27 cellular contexts compared by ENCODE assay signal in genomic region chr9:114077162-114077837, GRCh38. TPM values are rescaled to one million over a fixed set of nuclear protein-coding genes. Genes with fewer than 3 reads are reported as not detected.
"Had no signal": no experiment of that assay in that cellular context is flagged by ENCODE, and none has a peak within 500 bp of the region (broad histone marks: within the 10 kb centered on the region; RNA-seq: fewer than 3 reads in every experiment).

No MANE protein-coding gene starts in this region.

- H3K4me3 ChIP-seq: adrenal gland, ascending aorta, breast epithelium, colonic mucosa, esophagus squamous epithelium, gastrocnemius medialis, sigmoid colon, smooth muscle cell, thoracic aorta, upper lobe of left lung had no signal

- H3K4me1 Mint-ChIP-seq: activated CD4-positive, alpha-beta T cell treated with anti-CD3 and anti-CD28 coated beads, Interleukin-2, amount 10 ng/mL, durations not matched to agents 7 days and 5 days; central memory CD8-positive, alpha-beta T cell; memory B cell had no signal

- ATAC-seq: gastrocnemius medialis had no signal

- H3K4me3 Mint-ChIP-seq: activated CD4-positive, alpha-beta T cell treated with anti-CD3 and anti-CD28 coated beads, Interleukin-2, amount 10 ng/mL, durations not matched to agents 7 days and 5 days; activated naive CD8-positive, alpha-beta T cell; central memory CD8-positive, alpha-beta T cell; endodermal cell; memory B cell; nephron progenitor cell had no signal

- H3K27ac Mint-ChIP-seq: activated CD4-positive, alpha-beta T cell treated with anti-CD3 and anti-CD28 coated beads, Interleukin-2, amount 10 ng/mL, durations not matched to agents 7 days and 5 days; activated naive CD8-positive, alpha-beta T cell; endodermal cell; memory B cell; nephron progenitor cell had no signal

- H3K9me3 ChIP-seq: adrenal gland, ascending aorta, breast epithelium, colonic mucosa, esophagus squamous epithelium, gastrocnemius medialis, sigmoid colon, thoracic aorta, upper lobe of left lung had no signal

- H3K4me1 ChIP-seq: adrenal gland, ascending aorta, breast epithelium, gastrocnemius medialis had no signal

- H3K27ac ChIP-seq: adrenal gland, ascending aorta, breast epithelium, colonic mucosa, esophagus squamous epithelium, gastrocnemius medialis, sigmoid colon, thoracic aorta, upper lobe of left lung, WERI-Rb-1 had no signal

- H3K27me3 ChIP-seq: ascending aorta, breast epithelium, colonic mucosa, sigmoid colon, upper lobe of left lung had no signal

- DNase-seq: activated CD4-positive, alpha-beta T cell treated with anti-CD3 and anti-CD28 coated beads, Interleukin-2, amount 10 ng/mL, durations not matched to agents 7 days and 5 days; activated CD4-positive, CD25-positive, alpha-beta regulatory T cell treated with anti-CD3 and anti-CD28 coated beads, Interleukin-2, amount 50 U/mL, for 72 hours; activated naive CD4-positive, alpha-beta T cell; activated T-cell treated with anti-CD3 and anti-CD28 coated beads, Interleukin-2, amount 50 U/mL, for 1 hour; adrenal gland; esophagus squamous epithelium; gastrocnemius medialis; head of caudate nucleus; hypothalamus; nephron progenitor cell; nucleus accumbens; sigmoid colon; stimulated activated CD4-positive, alpha-beta T cell treated with anti-CD3 and anti-CD28 coated beads, Interleukin-2, amount 100 ng/mL, for 48 hours; stimulated activated naive CD4-positive, alpha-beta T cell treated with Interleukin-2 at 50 U/mL for 16 hours; WERI-Rb-1 had no signal

- H3K36me3 ChIP-seq: adrenal gland, ascending aorta, breast epithelium, colonic mucosa, esophagus squamous epithelium, gastrocnemius medialis, sigmoid colon, thoracic aorta, upper lobe of left lung, WERI-Rb-1 had no signal

- H3K9me3 Mint-ChIP-seq: activated CD4-positive, alpha-beta T cell treated with anti-CD3 and anti-CD28 coated beads, Interleukin-2, amount 10 ng/mL, durations not matched to agents 7 days and 5 days; central memory CD8-positive, alpha-beta T cell; nephron progenitor cell had no signal

- H3K36me3 Mint-ChIP-seq: activated naive CD8-positive, alpha-beta T cell; memory B cell had no signal

RNA-seq across cellular contexts. Expression of gene AMBP, which starts 0.8 kb away (rescaled TPM):
- total RNA-seq: activated CD4-positive, alpha-beta T cell treated with anti-CD3 and anti-CD28 coated beads, Interleukin-2, amount 10 ng/mL, durations not matched to agents 7 days and 5 days; lower leg skin; sigmoid colon; smooth muscle cell; T-helper 2 cell treated with Interferon-gamma antibody and Interleukin-4, amounts not matched to agents 100 ng/mL and 5 ng/mL, for 36 hours; thoracic aorta had no signal

RNA-seq across cellular contexts. Expression of gene KIF12, which starts 21.8 kb away (rescaled TPM):
- total RNA-seq: activated CD4-positive, alpha-beta T cell treated with anti-CD3 and anti-CD28 coated beads, Interleukin-2, amount 10 ng/mL, durations not matched to agents 7 days and 5 days; ascending aorta; gastrocnemius medialis; smooth muscle cell; T-helper 2 cell treated with Interferon-gamma antibody and Interleukin-4, amounts not matched to agents 100 ng/mL and 5 ng/mL, for 36 hours; thoracic aorta had no signal
- polyA plus RNA-seq: smooth muscle cell had no signal
